Comparison of ENCODE assay signal across 1 cellular context in genomic region chr3:58998476-58999117, GRCh38.
TF ChIP-seq lines count a peak whose summit lies in the region.

No MANE protein-coding gene starts in this region.

TF ChIP-seq in K562, 482 proteins besides CTCF, POLR2A, EP300 and RAD21 (continued from another document and continues in another):
- no peak for TF ChIP-seq NCOA6 (IDR thresholded peaks at IDR 0.05)
- TF ChIP-seq DDX20 (tag; IDR thresholded peaks at IDR 0.05; ENCODE audit: low read depth) = no peak
- peak; percentile 42; the same call in 1 of the 2 replicates for TF ChIP-seq LEF1 (IDR thresholded peaks at IDR 0.05)
- TF ChIP-seq L3MBTL2 (IDR thresholded peaks at IDR 0.05) = peak; percentile 70
- TF ChIP-seq ATF3 (IDR thresholded peaks at IDR 0.05) = peak; percentile 93
- TF ChIP-seq ATF3 (CRISPR knock-in tag; conservative IDR thresholded peaks at IDR 0.05) = no peak
- peak; percentile 80 for TF ChIP-seq FOXJ2 (tag; IDR thresholded peaks at IDR 0.05)
- no peak for TF ChIP-seq MYNN (IDR thresholded peaks at IDR 0.05)
- TF ChIP-seq MYNN (CRISPR knock-in tag; IDR thresholded peaks at IDR 0.05) = no peak
- TF ChIP-seq ARID3A (IDR thresholded peaks at IDR 0.05; ENCODE audit: borderline replicate concordance, low read depth, low read length) = peak; percentile 61; the same call in 1 of the 2 replicates
- no peak for TF ChIP-seq NFYB (IDR thresholded peaks at IDR 0.05; ENCODE audit: extremely low read depth, insufficient read length)
- no peak for TF ChIP-seq TAL1 (IDR thresholded peaks at IDR 0.05)
- TF ChIP-seq JUNB (CRISPR knock-in tag; conservative IDR thresholded peaks at IDR 0.05) = peak; percentile 89
- no peak for TF ChIP-seq BDP1 (IDR thresholded peaks at IDR 0.05; ENCODE audit: insufficient read depth, insufficient read length)
- no peak for TF ChIP-seq THRB (CRISPR knock-in tag; conservative IDR thresholded peaks at IDR 0.05)
- TF ChIP-seq NR1H2 (CRISPR knock-in tag; IDR thresholded peaks at IDR 0.05) = no peak
- no peak for TF ChIP-seq PTRF (tag; IDR thresholded peaks at IDR 0.05)
- peak; percentile 48; the same call in 1 of the 2 replicates for TF ChIP-seq NCOA1 (IDR thresholded peaks at IDR 0.05; ENCODE audit: low read depth)
- no peak for TF ChIP-seq CBFA2T2 (conservative IDR thresholded peaks at IDR 0.05)
- TF ChIP-seq CCAR2 (IDR thresholded peaks at IDR 0.05; ENCODE audit: low read depth, low read length) = no peak
- TF ChIP-seq LARP7 (IDR thresholded peaks at IDR 0.05) = no peak
- TF ChIP-seq E4F1 (CRISPR knock-in tag; IDR thresholded peaks at IDR 0.05; ENCODE audit: borderline replicate concordance) = no peak
- TF ChIP-seq ZNF507 (tag; conservative IDR thresholded peaks at IDR 0.05) = no peak
- no peak for TF ChIP-seq GTF2F1 (IDR thresholded peaks at IDR 0.05; ENCODE audit: low read depth, low read length)
- no peak for TF ChIP-seq ZNF551 (CRISPR knock-in tag; IDR thresholded peaks at IDR 0.05)
- no peak for TF ChIP-seq XRCC5 (IDR thresholded peaks at IDR 0.05; ENCODE audit: low read depth, low read length)
- TF ChIP-seq MEF2A (IDR thresholded peaks at IDR 0.05; ENCODE audit: control insufficient read depth, low read depth, low read length) = no peak
- TF ChIP-seq JUN (IDR thresholded peaks at IDR 0.05; ENCODE audit: borderline replicate concordance, low read depth, low read length) = peak; percentile 80; the same call in 1 of the 2 replicates
- no peak for TF ChIP-seq JUN (CRISPR knock-in tag; IDR thresholded peaks at IDR 0.05; ENCODE audit: borderline replicate concordance)
- TF ChIP-seq TRIM24 (IDR thresholded peaks at IDR 0.05) = peak in 1 of 2 experiments; percentile 48; a peak in 1 of 4 replicates
- TF ChIP-seq HMG20A (CRISPR knock-in tag; conservative IDR thresholded peaks at IDR 0.05) = no peak
- peak; percentile 50 for TF ChIP-seq RAD51 (IDR thresholded peaks at IDR 0.05; ENCODE audit: borderline replicate concordance, low read depth)
- TF ChIP-seq ATF2 (CRISPR knock-in tag; IDR thresholded peaks at IDR 0.05) = no peak
- TF ChIP-seq TCF15 (CRISPR knock-in tag; IDR thresholded peaks at IDR 0.05) = no peak
- 0 out of 4 replicates have a peak, but pooled peaks have one; percentile 22 to 33 for TF ChIP-seq MNT (conservative IDR thresholded peaks at IDR 0.05)
- TF ChIP-seq SMARCC2 (IDR thresholded peaks at IDR 0.05; ENCODE audit: low read depth) = 0 out of 2 replicates have a peak, but pooled peaks have one; percentile 52
- no peak; the same call in 1 of the 2 replicates for TF ChIP-seq ZNF766 (CRISPR knock-in tag; conservative IDR thresholded peaks at IDR 0.05)
- no peak for TF ChIP-seq PHTF2 (CRISPR knock-in tag; IDR thresholded peaks at IDR 0.05)
- peak; percentile 99 for TF ChIP-seq BACH1 (tag; IDR thresholded peaks at IDR 0.05)
- no peak for TF ChIP-seq BCL6 (CRISPR knock-in tag; IDR thresholded peaks at IDR 0.05)
- TF ChIP-seq FOXA3 (CRISPR knock-in tag; conservative IDR thresholded peaks at IDR 0.05 in 1 of 2, IDR thresholded peaks at IDR 0.05 in 1 of 2) = no peak
- no peak for TF ChIP-seq POLR3G (IDR thresholded peaks at IDR 0.05; ENCODE audit: extremely low read depth, insufficient read length, insufficient replicate concordance)
- no peak for TF ChIP-seq KLF6 (CRISPR knock-in tag; IDR thresholded peaks at IDR 0.05; ENCODE audit: borderline replicate concordance)
- TF ChIP-seq BRF1 (IDR thresholded peaks at IDR 0.05; ENCODE audit: borderline replicate concordance, extremely low read depth, insufficient read length) = no peak
- TF ChIP-seq CHD7 (IDR thresholded peaks at IDR 0.05; ENCODE audit: low read depth, low read length) = no peak
- TF ChIP-seq ZNF584 (CRISPR knock-in tag; IDR thresholded peaks at IDR 0.05; ENCODE audit: low read depth) = no peak
- TF ChIP-seq CSDE1 (IDR thresholded peaks at IDR 0.05) = no peak
- TF ChIP-seq ZC3H8 (IDR thresholded peaks at IDR 0.05) = no peak
